In the genomic region with DNA sequence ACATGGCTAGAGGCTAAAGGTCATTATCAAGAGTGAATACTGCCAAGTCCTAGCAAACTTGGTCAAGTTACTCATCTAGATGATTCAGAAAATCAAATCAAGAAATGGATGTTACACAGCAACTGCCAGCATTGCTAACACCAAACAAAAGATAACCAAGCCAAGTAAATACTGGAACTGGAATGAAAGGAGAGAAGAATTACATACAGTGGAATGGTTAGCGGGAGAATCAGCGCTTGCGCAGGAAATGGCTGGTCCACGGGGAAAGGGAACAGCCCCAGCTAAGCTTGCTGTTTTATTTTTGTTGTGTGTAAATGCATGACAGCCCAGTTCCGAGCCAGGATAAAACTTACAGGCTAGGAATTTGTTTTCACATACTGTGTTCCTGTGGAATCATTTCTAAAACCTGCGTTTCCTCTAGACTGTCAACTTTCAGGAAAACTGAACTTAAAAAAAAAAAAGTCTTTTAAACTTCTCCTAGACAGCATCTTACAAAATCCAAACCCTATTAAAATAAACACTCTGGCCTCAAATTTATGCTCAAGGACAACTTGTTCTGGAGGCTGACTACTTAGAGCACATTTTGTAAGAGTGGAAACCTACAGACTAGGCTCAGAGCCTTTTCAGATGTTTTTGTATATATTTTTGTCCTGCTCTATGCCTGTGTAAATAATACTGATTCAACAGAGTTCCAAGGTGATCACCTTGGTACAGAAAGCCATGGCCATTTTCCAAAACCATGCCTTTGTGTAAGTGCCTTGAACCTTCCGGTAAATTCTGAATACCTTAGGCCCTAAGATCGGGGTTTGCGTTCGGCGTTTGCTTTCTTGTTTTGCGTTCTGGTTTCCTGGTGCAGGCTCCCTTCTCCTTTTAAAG, we compare ENCODE assay signal across 15 cellular contexts. TPM values are rescaled to one million over a fixed set of nuclear protein-coding genes. Genes with fewer than 3 reads are reported as not detected.
DNase-seq lines count a peak whose midpoint lies in the region; ATAC-seq, FAIRE-seq and TF ChIP-seq lines count a peak whose summit lies in the region.
"Had no signal": no experiment of that assay in that cellular context is flagged by ENCODE, and none has a peak within 500 bp of the region (broad histone marks: within the 10 kb centered on the region; RNA-seq: fewer than 3 reads in every experiment).

No MANE protein-coding gene starts in this region.

- H3K27ac Mint-ChIP-seq in Calu3 (ENCODE audit: unreplicated experiment): no peak overlapping the region

- ATAC-seq in A549 (no peak), left lung (peak; percentile 84), gastrocnemius medialis (peak; percentile 64 to 82), HG03565 (IDR thresholded peaks at IDR 0.05; ENCODE audit: unreplicated experiment) (no peak)

- in situ Hi-C loops in gastrocnemius medialis (cut with MboI; ENCODE audit: low sequenced_read_pairs in 4 of 4): no loop called here

- peaks cover 12% of the 10 kb centered on the region; the same call in 2 of the 3 replicates for H3K4me1 ChIP-seq in A549
- peaks cover 11 to 66% of the 10 kb centered on the region in 2 donors for H3K4me1 ChIP-seq in left lung
- H3K4me1 ChIP-seq in gastrocnemius medialis: peaks cover 24 to 42% of the 10 kb centered on the region in 2 donors

- no peaks in the 10 kb centered on the region for H3K27me3 Mint-ChIP-seq in Calu3 (ENCODE audit: unreplicated experiment)

- DNase-seq in A549 (ENCODE audit: low read depth in 1 of 2, low spot score in 1 of 2) (no peak), caudate nucleus (lab: John Stamatoyannopoulos, UW) (no peak), left lung (no peak), gastrocnemius medialis (no peak), Calu3 (no peak), DMS 273 treated with DMSO at 0.1 percent for 48 hours (lab: John Stamatoyannopoulos, UW) (no peak), NCI-H226 (no peak)
- DNase-seq: activated CD4-positive, alpha-beta T cell treated with anti-CD3 and anti-CD28 coated beads for 1 hour; activated T-cell treated with anti-CD3 and anti-CD28 coated beads, Interleukin-2, amount 50 U/mL, for 1 hour; NCI-H1092; NCI-H510A; retina had no signal

- TF ChIP-seq EP300 in A549 (IDR thresholded peaks at IDR 0.05): no peak

- no peak for TF ChIP-seq CTCF in A549 (IDR thresholded peaks at IDR 0.05)
- no peak for TF ChIP-seq CTCF in left lung (IDR thresholded peaks at IDR 0.05)
- TF ChIP-seq CTCF in gastrocnemius medialis (IDR thresholded peaks at IDR 0.05 in 4 of 5, conservative IDR thresholded peaks at IDR 0.05 in 1 of 5): no peak
- TF ChIP-seq CTCF in Calu3 (IDR thresholded peaks at IDR 0.05; ENCODE audit: unreplicated experiment): no peak

- peaks cover 0 to 16% of the 10 kb centered on the region in 2 donors for H3K36me3 ChIP-seq in left lung
- H3K36me3 ChIP-seq in gastrocnemius medialis: no peaks in the 10 kb centered on the region

- intact Hi-C loops in left lung (cut with DNase I): no loop called here
- intact Hi-C loops in gastrocnemius medialis (cut with DNase I; ENCODE audit: low total_unique reads): no loop called here
- intact Hi-C loops in Calu3 (cut with micrococcal nuclease; ENCODE audit: unreplicated experiment): no loop called here

- 85% methylated on average over 12 of the region's 12 CpGs for WGBS in A549 (ENCODE audit: missing lambda C conversion rate)

- no peak overlapping the region for H3K4me3 Mint-ChIP-seq in Calu3 (ENCODE audit: low read depth, unreplicated experiment)

- no peaks in the 10 kb centered on the region for H3K36me3 Mint-ChIP-seq in Calu3 (ENCODE audit: insufficient read depth, unreplicated experiment)

- H3K9me3 ChIP-seq in A549 (peaks cover 7% of the 10 kb centered on the region; the same call in 1 of the 3 replicates), left lung (no peaks in the 10 kb centered on the region), gastrocnemius medialis (no peaks in the 10 kb centered on the region)

- POLR2A ChIA-PET in A549 (lab: Yijun Ruan, JAX): no interaction called here

- peaks cover 4% of the 10 kb centered on the region for H3K9me3 Mint-ChIP-seq in Calu3 (ENCODE audit: low read depth, unreplicated experiment)

- H3K27me3 ChIP-seq in left lung (no peaks in the 10 kb centered on the region), gastrocnemius medialis (no peaks in the 10 kb centered on the region)

- CTCF ChIA-PET in A549 (lab: Yijun Ruan, JAX): no interaction called here
- CTCF ChIA-PET in Calu3 (lab: Charles Lee): no interaction called here

- TF ChIP-seq POLR2A in A549 (IDR thresholded peaks at IDR 0.05; ENCODE audit: low read length) (no peak), gastrocnemius medialis (IDR thresholded peaks at IDR 0.05) (no peak)

- peaks cover 9% of the 10 kb centered on the region for H3K4me1 Mint-ChIP-seq in Calu3 (ENCODE audit: low read depth, unreplicated experiment)

- no TSS peak for BruUV-seq in Calu3 (replicated peaks; lab: Mats Ljungman, UMichigan)

- no peak overlapping the region for H3K4me2 ChIP-seq in A549

- no peak overlapping the region for H3K4me3 ChIP-seq in A549
- no peak overlapping the region for H3K4me3 ChIP-seq in left lung
- H3K4me3 ChIP-seq in gastrocnemius medialis: no peak overlapping the region

- H3K27ac ChIP-seq in A549 (peak overlapping the region; percentile 24 to 46; a peak in 2 of 6 replicates), caudate nucleus (ENCODE audit: low read depth, low read length) (peak overlapping the region; percentile 74), left lung (peak overlapping the region; percentile 69 to 81), gastrocnemius medialis (peak overlapping the region; percentile 50 to 75 (median 66))

- no peak for FAIRE-seq in A549 (lab: Jason Lieb, UNC)
- FAIRE-seq: A204.1 had no signal

- TF ChIP-seq RAD21 in A549 (conservative IDR thresholded peaks at IDR 0.05 in 1 of 2, IDR thresholded peaks at IDR 0.05 in 1 of 2): no peak

TF ChIP-seq in A549, 52 proteins besides CTCF, POLR2A, EP300 and RAD21 (continues in another document):
- TF ChIP-seq NPAS2 (CRISPR knock-in tag; IDR thresholded peaks at IDR 0.05; ENCODE audit: borderline replicate concordance) (no peak), REST (IDR thresholded peaks at IDR 0.05) (no peak), SMC3 (IDR thresholded peaks at IDR 0.05) (no peak), HDAC2 (IDR thresholded peaks at IDR 0.05) (no peak), MAFK (IDR thresholded peaks at IDR 0.05; ENCODE audit: partially characterized antibody) (no peak)
- TF ChIP-seq, protein P1, sequence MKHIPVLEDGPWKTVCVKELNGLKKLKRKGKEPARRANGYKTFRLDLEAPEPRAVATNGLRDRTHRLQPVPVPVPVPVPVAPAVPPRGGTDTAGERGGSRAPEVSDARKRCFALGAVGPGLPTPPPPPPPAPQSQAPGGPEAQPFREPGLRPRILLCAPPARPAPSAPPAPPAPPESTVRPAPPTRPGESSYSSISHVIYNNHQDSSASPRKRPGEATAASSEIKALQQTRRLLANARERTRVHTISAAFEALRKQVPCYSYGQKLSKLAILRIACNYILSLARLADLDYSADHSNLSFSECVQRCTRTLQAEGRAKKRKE (CRISPR knock-in tag; IDR thresholded peaks at IDR 0.05; ENCODE audit: low read depth): no peak

RNA-seq across cellular contexts. Expression of gene TXNDC2, which starts 30.7 kb away (rescaled TPM):
- polyA plus RNA-seq in A549 (2011; rRNA removed) (0.16 TPM in 1 of 2 replicates, not detected in the other), A549 (2017; fragmentation: RNase III; extraction: RNeasy Plus Mini Kit Qiagen cat#74134 plus additional on column Dnase treatment) (0.06 to 0.12 TPM in 2 of 3 replicates, not detected in the other)
- 0.05 and 0.09 TPM in 2 replicates for polyA plus RNA-seq in A549 (2012; cell fraction: cytosol; rRNA removed)
- 0.12 TPM in 1 of 2 replicates, not detected in the other for polyA plus RNA-seq in A549 (2012; cell fraction: nucleus; rRNA removed)
- 0.37 TPM in 1 of 2 replicates, not detected in the other for polyA minus RNA-seq in A549 (2011; rRNA and poly(A)+ RNA removed)
- total RNA-seq in left lung (under 1 TPM; 0.09 to 0.18 TPM), gastrocnemius medialis (not detected), Calu3 (2022) (not detected in 2 replicates)
- total RNA-seq: T-helper 1 cell treated with Interleukin-12 subunit alpha and Interleukin-12 subunit beta and Interleukin-4 antibody, amounts not matched to agents 30 ng/mL and 1 ng/mL, for 36 hours had no signal

RNA-seq across cellular contexts. Expression of gene VAPA, which starts 58.8 kb away (rescaled TPM):
- polyA plus RNA-seq in A549 (2011; rRNA removed) (356 and 391 TPM in 2 replicates), A549 (2017; fragmentation: RNase III; extraction: RNeasy Plus Mini Kit Qiagen cat#74134 plus additional on column Dnase treatment) (158 to 166 TPM (median 161 TPM) in 3 replicates)
- polyA plus RNA-seq in A549 (2012; cell fraction: cytosol; rRNA removed): 99.8 and 102 TPM in 2 replicates
- polyA plus RNA-seq in A549 (2012; cell fraction: nucleus; rRNA removed): 37.3 and 47.0 TPM in 2 replicates
- polyA minus RNA-seq in A549 (2011; rRNA and poly(A)+ RNA removed): 72.5 and 89.1 TPM in 2 replicates
- total RNA-seq in left lung (100 to 1,000 TPM; 197 to 214 TPM), gastrocnemius medialis (100 to 1,000 TPM; 227 to 320 (median 243) TPM), Calu3 (2022) (196 and 227 TPM in 2 replicates)

Comparison
In these comparisons a context has a peak if more than half of its experiments do, and no peak if none do; other contexts are left out.
1. ATAC-seq: peak in left lung (single experiment) and gastrocnemius medialis (2 of 2); none in A549 (0 of 2) and HG03565 (single experiment).
2. Peak in every context shown above with its lines, with median percentiles within 50 percentile points of each other: H3K27ac ChIP-seq.